In the genomic region with DNA sequence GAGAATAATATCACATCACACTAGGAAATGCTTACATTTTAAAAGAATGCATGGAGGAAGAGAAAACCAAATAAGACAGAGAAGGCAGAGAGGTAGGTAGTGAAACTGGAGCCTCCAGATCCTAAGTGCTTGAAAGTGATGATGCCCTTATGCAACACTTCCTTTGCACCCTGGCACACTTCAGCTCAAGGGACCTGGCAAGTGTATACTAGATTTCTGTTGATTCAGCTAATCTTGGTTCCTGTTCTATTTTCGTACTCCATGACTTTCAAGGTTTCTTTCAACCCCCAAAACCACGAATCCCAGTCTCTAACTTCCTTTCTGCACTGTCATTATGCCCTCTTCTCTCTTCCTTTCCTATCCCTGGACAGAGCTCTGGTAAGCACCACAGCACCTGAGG, we compare ENCODE assay signal across 19 cellular contexts. TPM values are rescaled to one million over a fixed set of nuclear protein-coding genes. Genes with fewer than 3 reads are reported as not detected.
A peak's percentile ranks its signal among the peaks of the same experiment; 100 is the strongest.
DNase-seq lines count a peak whose midpoint lies in the region; ATAC-seq and TF ChIP-seq lines count a peak whose summit lies in the region.
"Had no signal": no experiment of that assay in that cellular context is flagged by ENCODE, and none has a peak within 500 bp of the region (broad histone marks: within the 10 kb centered on the region; RNA-seq: fewer than 3 reads in every experiment).

No MANE protein-coding gene starts in this region.

- no peaks in the 10 kb centered on the region for H3K9me3 ChIP-seq in endodermal cell (ENCODE audit: control insufficient read depth, low read length)
- no peaks in the 10 kb centered on the region for H3K9me3 ChIP-seq in GM23248 (ENCODE audit: low read depth)
- H3K9me3 ChIP-seq: upper lobe of left lung had no signal

- H3K4me2 ChIP-seq in GM23248 (ENCODE audit: unreplicated experiment): no peak overlapping the region

- H3K27ac Mint-ChIP-seq in endodermal cell: no peak overlapping the region
- H3K27ac Mint-ChIP-seq: activated T-helper 17 cell treated with anti-CD3 and anti-CD28 coated beads, Interleukin-2, amount 50 U/mL, for 72 hours had no signal

- no peaks in the 10 kb centered on the region for H3K9me2 ChIP-seq in GM23248 (ENCODE audit: insufficient read depth)

- peaks cover 7% of the 10 kb centered on the region for H3K36me3 ChIP-seq in endodermal cell (ENCODE audit: control insufficient read depth, insufficient read depth, low read length)
- no peaks in the 10 kb centered on the region for H3K36me3 ChIP-seq in GM23248 (ENCODE audit: low read depth)
- H3K36me3 ChIP-seq: WERI-Rb-1 had no signal

- no peaks in the 10 kb centered on the region for H3K27me3 ChIP-seq in endodermal cell (ENCODE audit: control insufficient read depth, insufficient read depth, low read length, poor library complexity, severe bottlenecking)
- H3K27me3 ChIP-seq in GM23248 (replicated peaks; ENCODE audit: insufficient read depth): no peaks in the 10 kb centered on the region
- H3K27me3 ChIP-seq: upper lobe of left lung had no signal

- no peak overlapping the region for H3K4me3 Mint-ChIP-seq in endodermal cell
- H3K4me3 Mint-ChIP-seq: activated T-helper 17 cell treated with anti-CD3 and anti-CD28 coated beads, Interleukin-2, amount 50 U/mL, for 72 hours had no signal

- H3K27ac ChIP-seq in endodermal cell (ENCODE audit: low read depth, low read length) (no peak overlapping the region), GM23248 (no peak overlapping the region)
- H3K27ac ChIP-seq: C4-2B, upper lobe of left lung, WERI-Rb-1 had no signal

- no peaks in the 10 kb centered on the region for H3F3A ChIP-seq in GM23248 (ENCODE audit: insufficient read depth)

- WGBS in endodermal cell (ENCODE audit: insufficient coverage in 1 of 2, insufficient read length in 1 of 2), 2 experiments: 94% methylated on average over 2 of the region's 2 CpGs; no CpG with 5 or more reads in 1 of the 2 experiments
- WGBS in GM23248 (ENCODE audit: low coverage in 1 of 2, low lambda C conversion rate in 2 of 2, missing lambda C conversion rate in 2 of 2), 2 experiments: 95 to 96% methylated on average over 2 of the region's 2 CpGs

- no peaks in the 10 kb centered on the region for H3K79me2 ChIP-seq in GM23248 (ENCODE audit: insufficient read depth)

- no peak for TF ChIP-seq CTCF in choroid plexus epithelial cell (conservative IDR thresholded peaks at IDR 0.05; ENCODE audit: low read depth, low read length)
- no peak for TF ChIP-seq CTCF in endodermal cell (conservative IDR thresholded peaks at IDR 0.05)

- no peaks in the 10 kb centered on the region for H3K4me1 ChIP-seq in endodermal cell (ENCODE audit: control insufficient read depth, insufficient read depth, low read length)
- H3K4me1 ChIP-seq in GM23248 (ENCODE audit: insufficient read depth): no peaks in the 10 kb centered on the region

- no peak overlapping the region for H2AFZ ChIP-seq in GM23248

- H3K9ac ChIP-seq in endodermal cell (ENCODE audit: extremely low read depth, low read length, poor library complexity, severe bottlenecking) (no peak overlapping the region), GM23248 (no peak overlapping the region)

- no peaks in the 10 kb centered on the region for H3K27me3 Mint-ChIP-seq in endodermal cell (ENCODE audit: insufficient read depth)
- H3K27me3 Mint-ChIP-seq: activated T-helper 17 cell treated with anti-CD3 and anti-CD28 coated beads, Interleukin-2, amount 50 U/mL, for 72 hours had no signal

- peaks cover 16% of the 10 kb centered on the region for H3K36me3 Mint-ChIP-seq in endodermal cell (ENCODE audit: low read depth)

- H3K9me3 Mint-ChIP-seq in endodermal cell: peaks cover 48% of the 10 kb centered on the region
- H3K9me3 Mint-ChIP-seq: activated T-helper 17 cell treated with anti-CD3 and anti-CD28 coated beads, Interleukin-2, amount 50 U/mL, for 72 hours had no signal

- in situ Hi-C loops in GM23248 (cut with MboI): no loop called here

- no peak overlapping the region for H3K4me3 ChIP-seq in choroid plexus epithelial cell (ENCODE audit: low read depth, low read length)
- no peak overlapping the region for H3K4me3 ChIP-seq in endodermal cell (ENCODE audit: low read length)
- no peak overlapping the region for H3K4me3 ChIP-seq in GM23248
- H3K4me3 ChIP-seq: upper lobe of left lung had no signal

- DNase-seq in H4 (ENCODE audit: low spot score) (peak; percentile 7), NOMO-1 (lab: John Stamatoyannopoulos, UW; ENCODE audit: unreplicated experiment in 2 of 2) (peak; percentile 86 to 95), choroid plexus epithelial cell (ENCODE audit: low read depth) (peak; percentile 7), putamen (ENCODE audit: low spot score) (peak; percentile 3), occipital lobe (lab: John Stamatoyannopoulos, UW) (no peak), endodermal cell (no peak), GM23248 (no peak)
- DNase-seq: DMS79 treated with DMSO at 0.1 percent for 48 hours; foreskin melanocyte; left ventricle myocardium superior; NCI-H187; stimulated activated CD4-positive, alpha-beta T cell treated with anti-CD3 and anti-CD28 coated beads, Interleukin-12 subunit alpha, Interleukin-12 subunit beta, amount 100 ng/mL, for 4 hours; stimulated activated naive CD8-positive, alpha-beta T cell treated with anti-CD3 and anti-CD28 coated beads, Interleukin-15, Interleukin-2, amounts not matched to agents 100 U/mL and 50 U/mL, for 24 hours; SW 1271; WERI-Rb-1 had no signal

- H3K4me1 Mint-ChIP-seq in endodermal cell: no peaks in the 10 kb centered on the region
- H3K4me1 Mint-ChIP-seq: activated T-helper 17 cell treated with anti-CD3 and anti-CD28 coated beads, Interleukin-2, amount 50 U/mL, for 72 hours had no signal

- no peaks in the 10 kb centered on the region for H4K20me1 ChIP-seq in GM23248 (ENCODE audit: insufficient read depth)

- ATAC-seq in GM21367 (IDR thresholded peaks at IDR 0.05; ENCODE audit: unreplicated experiment): no peak
- ATAC-seq: activated T-helper 17 cell treated with anti-CD3 and anti-CD28 coated beads, Interleukin-2, amount 50 U/mL, for 72 hours; left ventricle myocardium superior; stimulated activated naive CD8-positive, alpha-beta T cell treated with anti-CD3 and anti-CD28 coated beads, Interleukin-15, Interleukin-2, amounts not matched to agents 100 U/mL and 50 U/mL, for 24 hours had no signal

RNA-seq across cellular contexts. Expression of a gene that starts 36.9 kb away (rescaled TPM):
- 26.8 and 29.6 TPM in 2 replicates for total RNA-seq in H4 (2014; rRNA removed; shearing (Covaris generic))
- total RNA-seq in occipital lobe (16.4 TPM), endodermal cell (10 to 100 TPM; 14.5 to 20.3 TPM)
- polyA plus RNA-seq in endodermal cell (2013, experiment 1 of 2): 11.7 TPM
- 11.3 TPM for polyA plus RNA-seq in endodermal cell (2013, experiment 2 of 2)
- 32.2 and 39.0 TPM in 2 replicates for total RNA-seq in GM23248 (2014; rRNA removed; shearing (Covaris generic))
- polyA plus RNA-seq in GM23248 (2016; fragmentation: Nextera tagmentation; extraction: Ambion mirVana): 85.9 and 87.9 TPM in 2 replicates

Comparison
In these comparisons a context has a peak if more than half of its experiments do, and no peak if none do; other contexts are left out.
1. DNase-seq: peak in H4 (single experiment), NOMO-1 (2 of 2), choroid plexus epithelial cell (single experiment) and putamen (single experiment); none in occipital lobe (single experiment), endodermal cell (single experiment) and GM23248 (single experiment).